Comparison of ENCODE assay signal across 19 cellular contexts in the genomic region with DNA sequence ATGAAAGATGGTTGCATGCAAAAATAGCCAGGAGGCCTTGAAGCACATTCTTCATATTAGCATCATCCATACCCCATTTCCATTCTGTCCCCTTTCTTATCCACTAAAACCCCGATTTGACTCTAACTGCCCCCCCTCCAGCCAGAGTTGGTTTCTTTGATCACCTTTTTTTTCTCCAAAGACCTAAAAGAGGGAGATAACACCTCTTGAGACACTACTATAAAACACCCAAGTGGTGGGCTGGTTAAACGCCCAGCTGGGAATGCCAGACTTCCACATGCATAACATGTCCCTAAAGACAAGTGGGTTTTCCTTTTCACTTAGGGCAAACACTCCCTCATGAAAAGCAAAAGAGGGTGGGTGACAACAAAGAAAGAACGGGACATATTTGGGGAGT.
DNase-seq lines count a peak whose midpoint lies in the region; ATAC-seq, FAIRE-seq and TF ChIP-seq lines count a peak whose summit lies in the region.
"Had no signal": no experiment of that assay in that cellular context is flagged by ENCODE, and none has a peak within 500 bp of the region (broad histone marks: within the 10 kb centered on the region; RNA-seq: fewer than 3 reads in every experiment).

No MANE protein-coding gene starts in this region.

- no peak for TF ChIP-seq POLR2A in H1 (IDR thresholded peaks at IDR 0.05; ENCODE audit: control extremely low read depth in 1 of 2, low read depth in 2 of 2, low read length in 2 of 2)

- no peak overlapping the region for H2BK15ac ChIP-seq in H1 (ENCODE audit: low read length)

- no peak for DNase-seq in Caco-2
- no peak for DNase-seq in H1 (ENCODE audit: low read depth in 1 of 2, low spot score in 2 of 2)
- no peak for DNase-seq in osteoblast (ENCODE audit: insufficient read length, low spot score, missing footprints)
- no peak for DNase-seq in D721Med (ENCODE audit: insufficient read length, low spot score)
- DNase-seq in MV-4-11 (lab: John Stamatoyannopoulos, UW): no peak
- DNase-seq in A673 (ENCODE audit: low spot score): no peak
- DNase-seq: DMS153, Karpas-422, MM.1S, NCI-H1105, NCI-H187, NCI-H226, NCI-H524 treated with DMSO at 0.1 percent for 48 hours had no signal

- H2AFZ ChIP-seq in H1 (ENCODE audit: low read length) (no peak overlapping the region), osteoblast (ENCODE audit: low read length) (no peak overlapping the region)

- POLR2A ChIA-PET in Caco-2 (lab: Charles Lee): no interaction called here
- POLR2A ChIA-PET in H1 (lab: Charles Lee; ENCODE audit: partially characterized antibody): interaction anchor here (0.6 to 0.7 kb wide), 2 partner anchors 136 to 282 kb away, joined by 3 read pairs; no protein-coding TSS in a partner anchor
- POLR2A ChIA-PET in A673 (lab: Charles Lee; ENCODE audit: low non-redundant PET): no interaction called here

- intact Hi-C loops in Caco-2 (cut with micrococcal nuclease; ENCODE audit: unreplicated experiment): loop anchor here (2.0 kb wide), 2 partner anchors 94 to 134 kb away; a partner anchor contains a TSS
- intact Hi-C loops in A673 (cut with micrococcal nuclease; ENCODE audit: unreplicated experiment): no loop called here

- H3K4me3 ChIP-seq in Caco-2 (ENCODE audit: low read depth, low read length) (no peak overlapping the region), HUES6 (ENCODE audit: low read depth, low read length) (no peak overlapping the region), H1 (ENCODE audit: extremely low read depth in 1 of 4, insufficient read depth in 2 of 4, low read depth in 3 of 4, low read length in 4 of 4) (no peak overlapping the region), osteoblast (ENCODE audit: insufficient read depth, low read length) (no peak overlapping the region), A673 (ENCODE audit: low read depth, low read length, poor library complexity, severe bottlenecking) (no peak overlapping the region)
- H3K4me3 ChIP-seq: BLaER1 treated with 17β-estradiol and CSF1 and Interleukin-3, amounts not matched to agents 10 nM and 100 nM; SJCRH30 had no signal

- H3K9ac ChIP-seq in HUES6 (ENCODE audit: low read length) (peak overlapping the region; percentile 62), H1 (replicated peaks in 1 of 4; ENCODE audit: extremely low read depth in 1 of 4, low read depth in 3 of 4, low read length in 3 of 4) (no peak overlapping the region)
- H3K9ac ChIP-seq: BLaER1 treated with 17β-estradiol and CSF1 and Interleukin-3, amounts not matched to agents 10 nM and 100 nM had no signal

- TF ChIP-seq EP300 in H1 (IDR thresholded peaks at IDR 0.05; ENCODE audit: borderline replicate concordance in 1 of 2, low read depth in 2 of 2, low read length in 2 of 2): no peak

- H3K23ac ChIP-seq in H1 (ENCODE audit: insufficient read length): no peak overlapping the region

- peaks cover 37% of the 10 kb centered on the region for H3K4me1 Mint-ChIP-seq in Caco-2 (ENCODE audit: low read depth, unreplicated experiment)

- H3K4me2 ChIP-seq in H1 (ENCODE audit: insufficient read depth in 1 of 2, low read depth in 2 of 2, low read length in 2 of 2): no peak overlapping the region
- peak overlapping the region; percentile 67 for H3K4me2 ChIP-seq in osteoblast (ENCODE audit: insufficient read depth, low read length)

- H3K9me3 ChIP-seq in Caco-2 (no peaks in the 10 kb centered on the region), HUES6 (ENCODE audit: control insufficient read depth, insufficient read depth, low read depth, low read length) (no peaks in the 10 kb centered on the region), H1 (ENCODE audit: insufficient read depth in 2 of 2, low read depth in 1 of 2, low read length in 1 of 2) (no peaks in the 10 kb centered on the region), osteoblast (ENCODE audit: low read depth, low read length) (no peaks in the 10 kb centered on the region), A673 (ENCODE audit: low read depth, low read length, poor library complexity, severe bottlenecking) (no peaks in the 10 kb centered on the region)
- H3K9me3 ChIP-seq: BLaER1 treated with 17β-estradiol and CSF1 and Interleukin-3, amounts not matched to agents 10 nM and 100 nM; SJCRH30 had no signal

- no peak overlapping the region for H4K5ac ChIP-seq in H1 (ENCODE audit: insufficient read length, low read depth, low read length)

- 86% methylated on average over 3 of the region's 3 CpGs; no CpG with 5 or more reads in 1 of the 2 experiments for WGBS in H1 (ENCODE audit: extremely low coverage in 1 of 2, insufficient coverage in 1 of 2, insufficient read length in 1 of 2, insufficient replicate concordance in 2 of 2, low coverage in 1 of 2, low lambda C conversion rate in 2 of 2, missing lambda C conversion rate in 1 of 2), 2 experiments

- FAIRE-seq in H1 (lab: Jason Lieb, UNC) (no peak), D721Med (lab: Jason Lieb, UNC) (no peak)
- FAIRE-seq: A204.1 had no signal

- no peak overlapping the region for H2BK20ac ChIP-seq in H1 (ENCODE audit: low read length)

- BruUV-seq in Caco-2 (replicated peaks; lab: Mats Ljungman, UMichigan): no TSS peak
- no TSS peak for BruUV-seq in A673 (replicated peaks; lab: Mats Ljungman, UMichigan)

- no peak overlapping the region for H4K91ac ChIP-seq in H1 (replicated peaks; ENCODE audit: insufficient read length, low read length)

- H4K20me1 ChIP-seq in H1 (replicated peaks in 1 of 2; ENCODE audit: control insufficient read depth in 1 of 2, insufficient read depth in 2 of 2, low read length in 2 of 2): no peaks in the 10 kb centered on the region
- no peaks in the 10 kb centered on the region for H4K20me1 ChIP-seq in osteoblast (ENCODE audit: insufficient read depth, low read length)
- H4K20me1 ChIP-seq: BLaER1 treated with 17β-estradiol and CSF1 and Interleukin-3, amounts not matched to agents 10 nM and 100 nM had no signal

- no peak overlapping the region for H3K14ac ChIP-seq in H1 (ENCODE audit: insufficient read length)

- H4K8ac ChIP-seq in H1 (ENCODE audit: extremely low read depth, insufficient read depth, low read length): no peak overlapping the region

- H2BK120ac ChIP-seq in H1 (replicated peaks; ENCODE audit: low read depth, low read length): no peak overlapping the region

- peaks cover 12% of the 10 kb centered on the region for H3K36me3 Mint-ChIP-seq in Caco-2 (ENCODE audit: insufficient read depth, unreplicated experiment)

- peak overlapping the region; percentile 89 for H3K27ac Mint-ChIP-seq in Caco-2 (ENCODE audit: unreplicated experiment)

- TF ChIP-seq CTCF in Caco-2 (IDR thresholded peaks at IDR 0.05; ENCODE audit: insufficient read depth in 1 of 2, low read depth in 1 of 2, low read length in 1 of 2, severe bottlenecking in 1 of 2, unreplicated experiment in 1 of 2) (no peak), H1 (IDR thresholded peaks at IDR 0.05; ENCODE audit: control extremely low read depth in 1 of 3, insufficient read depth in 1 of 3, low read depth in 1 of 3, low read length in 3 of 3) (no peak), osteoblast (IDR thresholded peaks at IDR 0.05; ENCODE audit: extremely low read depth, low read depth, low read length) (no peak), D721Med (IDR thresholded peaks at IDR 0.05; ENCODE audit: insufficient read depth, missing control alignments) (no peak), A673 (conservative IDR thresholded peaks at IDR 0.05; ENCODE audit: low read depth, low read length) (no peak)

- H3K4me1 ChIP-seq in Caco-2 (peaks cover 47% of the 10 kb centered on the region), HUES6 (ENCODE audit: control insufficient read depth, insufficient read depth, low read length) (peaks cover 58% of the 10 kb centered on the region), H1 (replicated peaks in 1 of 4; ENCODE audit: control insufficient read depth in 3 of 4, insufficient read depth in 4 of 4, low read length in 3 of 4) (peaks cover 0 to 15% (median 7%) of the 10 kb centered on the region in 4 experiments; a peak in 4 of 7 replicates), osteoblast (ENCODE audit: insufficient read depth, low read length) (peaks cover 49% of the 10 kb centered on the region), A673 (ENCODE audit: insufficient read depth, low read length, poor library complexity, severe bottlenecking) (peaks cover 5% of the 10 kb centered on the region)

- H3K79me2 ChIP-seq in H1 (ENCODE audit: control insufficient read depth in 1 of 2, insufficient read depth in 2 of 2, low read length in 2 of 2) (no peaks in the 10 kb centered on the region), osteoblast (ENCODE audit: insufficient read depth, low read length) (no peaks in the 10 kb centered on the region)

- H3K36me3 ChIP-seq in Caco-2 (ENCODE audit: control insufficient read depth, insufficient read depth, low read length) (no peaks in the 10 kb centered on the region), HUES6 (ENCODE audit: control insufficient read depth, insufficient read depth, low read length) (no peaks in the 10 kb centered on the region), H1 (ENCODE audit: control insufficient read depth in 2 of 4, insufficient read depth in 4 of 4, low read length in 3 of 4) (no peaks in the 10 kb centered on the region), osteoblast (ENCODE audit: insufficient read depth, low read length) (no peaks in the 10 kb centered on the region), A673 (ENCODE audit: insufficient read depth, low read length, poor library complexity, severe bottlenecking) (no peaks in the 10 kb centered on the region)
- H3K36me3 ChIP-seq: BLaER1 treated with 17β-estradiol and CSF1 and Interleukin-3, amounts not matched to agents 10 nM and 100 nM; SJCRH30 had no signal

- no peak for ATAC-seq in GM21528 (IDR thresholded peaks at IDR 0.05; ENCODE audit: low FRiP score, unreplicated experiment)

- TF ChIP-seq RAD21 in H1 (IDR thresholded peaks at IDR 0.05 in 1 of 2, conservative IDR thresholded peaks at IDR 0.05 in 1 of 2; ENCODE audit: low read depth in 2 of 2, low read length in 2 of 2): no peak

- H3K4ac ChIP-seq in H1 (replicated peaks; ENCODE audit: insufficient read length, low read depth, low read length): no peak overlapping the region

- H3K27ac ChIP-seq in HUES6 (ENCODE audit: low read depth, low read length) (peak overlapping the region; percentile 72; the same call in 1 of the 2 replicates), H1 (ENCODE audit: low read depth, low read length) (no peak overlapping the region), osteoblast (ENCODE audit: low read depth, low read length) (peak overlapping the region; percentile 77), A673 (ENCODE audit: low read depth, low read length, poor library complexity, severe bottlenecking) (no peak overlapping the region)

- H3K23me2 ChIP-seq in H1 (ENCODE audit: low read depth, low read length): no peaks in the 10 kb centered on the region

- no peaks in the 10 kb centered on the region for H3K27me3 ChIP-seq in Caco-2 (replicated peaks; ENCODE audit: control insufficient read depth, insufficient read depth, low read length)
- no peaks in the 10 kb centered on the region for H3K27me3 ChIP-seq in HUES6 (ENCODE audit: control insufficient read depth, insufficient read depth, low read length)
- no peaks in the 10 kb centered on the region for H3K27me3 ChIP-seq in H1 (replicated peaks in 1 of 4; ENCODE audit: control insufficient read depth in 3 of 4, extremely low read depth in 1 of 4, insufficient read depth in 3 of 4, low read length in 3 of 4)
- no peaks in the 10 kb centered on the region for H3K27me3 ChIP-seq in osteoblast (ENCODE audit: insufficient read depth, low read length)
- H3K27me3 ChIP-seq in A673 (replicated peaks; ENCODE audit: insufficient read depth, low read depth, low read length, poor library complexity): no peaks in the 10 kb centered on the region
- H3K27me3 ChIP-seq: BLaER1 treated with 17β-estradiol and CSF1 and Interleukin-3, amounts not matched to agents 10 nM and 100 nM; SJCRH30 had no signal

- H3K9me3 Mint-ChIP-seq in Caco-2 (ENCODE audit: unreplicated experiment): peaks cover 10% of the 10 kb centered on the region
- H3K9me3 Mint-ChIP-seq: H9 had no signal

- H3K79me1 ChIP-seq in H1 (ENCODE audit: low read depth, low read length): no peaks in the 10 kb centered on the region

- no peak overlapping the region for H3K18ac ChIP-seq in H1 (ENCODE audit: extremely low read depth, low read length)

- H2BK12ac ChIP-seq in H1 (ENCODE audit: low read depth, low read length): 0 out of 2 replicates have a peak overlapping the region, but pooled peaks have one; percentile 30

- no peak overlapping the region for H3K4me3 Mint-ChIP-seq in Caco-2 (ENCODE audit: unreplicated experiment)
- H3K4me3 Mint-ChIP-seq: H9 had no signal

- H3K56ac ChIP-seq in H1 (replicated peaks; ENCODE audit: insufficient read length, low read depth, low read length): no peak overlapping the region

- no peak overlapping the region for H2AK5ac ChIP-seq in H1 (ENCODE audit: low read depth, low read length)

- H3K27me3 Mint-ChIP-seq in Caco-2 (ENCODE audit: insufficient read depth, unreplicated experiment): no peaks in the 10 kb centered on the region

- H2BK5ac ChIP-seq in H1 (ENCODE audit: low read depth, low read length): no peak overlapping the region

- CTCF ChIA-PET in Caco-2 (lab: Charles Lee): no interaction called here
- CTCF ChIA-PET in H1 (lab: Charles Lee; ENCODE audit: partially characterized antibody): interaction anchor here (1.3 to 11.5 kb wide), 4 partner anchors 8 to 14 kb away, joined by 3 to 66 read pairs (median 6); no protein-coding TSS in a partner anchor
- CTCF ChIA-PET in A673 (lab: Charles Lee): no interaction called here

Comparison
In these comparisons a context has a peak if more than half of its experiments do, and no peak if none do; other contexts are left out.
1. H3K27ac ChIP-seq: peak in HUES6 (single experiment) and osteoblast (single experiment); none in H1 (single experiment) and A673 (single experiment).